In the genomic region with DNA sequence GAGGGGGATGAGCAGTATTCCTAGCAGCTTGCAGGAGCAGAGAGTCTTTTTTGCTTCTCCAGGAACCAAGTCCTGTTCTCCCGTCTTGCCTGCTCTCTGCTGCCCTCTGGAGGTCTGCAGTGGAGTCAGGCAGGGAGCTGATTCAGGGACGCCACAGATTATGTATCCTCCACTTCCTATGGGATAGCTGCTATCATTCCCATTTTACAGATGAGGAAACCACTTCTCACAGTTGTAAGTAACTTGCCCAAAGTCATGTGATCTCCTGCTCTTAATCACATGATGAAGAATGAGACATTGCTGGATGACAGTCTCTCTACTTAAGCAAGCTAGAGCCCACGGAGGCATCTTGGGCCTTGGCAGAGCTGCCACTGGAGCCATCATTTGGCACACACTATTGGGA, we compare ENCODE assay signal across 8 cellular contexts. TPM values are rescaled to one million over a fixed set of nuclear protein-coding genes. Genes with fewer than 3 reads are reported as not detected.
DNase-seq lines count a peak whose midpoint lies in the region; ATAC-seq and TF ChIP-seq lines count a peak whose summit lies in the region.

No MANE protein-coding gene starts in this region.

- H3K36me3 Mint-ChIP-seq in naive thymus-derived CD4-positive, alpha-beta T cell: peaks cover 0 to 23% (median 9%) of the 10 kb centered on the region in 5 donors

- H3K27me3 Mint-ChIP-seq in naive thymus-derived CD4-positive, alpha-beta T cell: peaks cover 0 to 2% (median 0%) of the 10 kb centered on the region in 5 donors

- CTCF ChIA-PET in naive thymus-derived CD4-positive, alpha-beta T cell (lab: Charles Lee): interaction anchor here (0.6 to 6.2 kb wide), 37 partner anchors 10 to 936 kb away, joined by 3 to 97 read pairs (median 5); partner anchors contain the start of genes BOLA3, MOB1A and STAMBP

- intact Hi-C loops in naive thymus-derived CD4-positive, alpha-beta T cell (cut with micrococcal nuclease): loop anchor here (1.0 to 10.0 kb wide), 5 partner anchors 68 to 511 kb away; no protein-coding TSS in a partner anchor

- in situ Hi-C loops in Caki2 (cut with HindIII; ENCODE audit: low pct_unique_long_range_greater_than_20kb, low sequenced_read_pairs): no loop called here

- H2AFZ ChIP-seq in OCI-LY1 (ENCODE audit: low read length): no peak overlapping the region

- no peak overlapping the region for H3K27ac ChIP-seq in HL-60 (replicated peaks)
- H3K27ac ChIP-seq in OCI-LY1 (ENCODE audit: low read depth, low read length, poor library complexity, severe bottlenecking): no peak overlapping the region
- H3K27ac ChIP-seq in naive thymus-derived CD4-positive, alpha-beta T cell (ENCODE audit: low read depth, low read length): no peak overlapping the region

- H3F3A ChIP-seq in OCI-LY1 (ENCODE audit: insufficient read depth, low read length): no peaks in the 10 kb centered on the region

- POLR2A ChIA-PET in naive thymus-derived CD4-positive, alpha-beta T cell (lab: Charles Lee): interaction anchor here (0.7 to 1.8 kb wide), 5 partner anchors 38 to 1326 kb away, joined by 3 to 7 read pairs (median 4); no protein-coding TSS in a partner anchor

- H3K79me2 ChIP-seq in OCI-LY1 (ENCODE audit: insufficient read depth, low read length): no peaks in the 10 kb centered on the region

- H3K4me1 ChIP-seq in OCI-LY1 (ENCODE audit: insufficient read depth, low read length, severe bottlenecking): no peaks in the 10 kb centered on the region
- peaks cover 0 to 5% of the 10 kb centered on the region in 2 donors for H3K4me1 ChIP-seq in naive thymus-derived CD4-positive, alpha-beta T cell (ENCODE audit: control insufficient read depth in 2 of 2, insufficient read depth in 2 of 2, low read length in 2 of 2)

- H3K9ac ChIP-seq in OCI-LY1 (ENCODE audit: low read length): no peak overlapping the region

- H3K4me2 ChIP-seq in OCI-LY1 (ENCODE audit: low read length): no peak overlapping the region

- TF ChIP-seq CTCF in HL-60 (IDR thresholded peaks at IDR 0.05; ENCODE audit: insufficient read depth, low read length) (peak; percentile 95), OCI-LY1 (IDR thresholded peaks at IDR 0.05; ENCODE audit: low read length) (peak; percentile 74)

- H3K36me3 ChIP-seq in OCI-LY1 (ENCODE audit: insufficient read depth, low read length): no peaks in the 10 kb centered on the region
- peaks cover 0 to 23% (median 4%) of the 10 kb centered on the region in 3 experiments for H3K36me3 ChIP-seq in naive thymus-derived CD4-positive, alpha-beta T cell (ENCODE audit: control insufficient read depth in 2 of 3, insufficient read depth in 3 of 3, low read length in 3 of 3)

- H3K4me3 Mint-ChIP-seq in naive thymus-derived CD4-positive, alpha-beta T cell: no peak overlapping the region

- DNase-seq in Caki2 (ENCODE audit: low read depth): peak; percentile 43
- DNase-seq in HL-60 (ENCODE audit: low read depth in 1 of 2, low spot score in 1 of 2): peak; percentile 20 to 58
- peak; percentile 74 for DNase-seq in activated T-cell treated with anti-CD3 and anti-CD28 coated beads for 1 hour (ENCODE audit: low read depth)
- DNase-seq in erythroblast (lab: John Stamatoyannopoulos, UW): peak; percentile 56 to 84
- peak; percentile 36 to 81 (median 67) for DNase-seq in naive thymus-derived CD4-positive, alpha-beta T cell
- DNase-seq in stimulated activated CD8-positive, alpha-beta memory T cell treated with anti-CD3 and anti-CD28 coated beads, Interleukin-7, amount 100 ng/mL, for 4 hours (ENCODE audit: low read depth in 2 of 2): peak; percentile 46 to 50

- H3K27me3 ChIP-seq in HL-60 (ENCODE audit: insufficient read depth, poor library complexity, severe bottlenecking) (peaks cover 4% of the 10 kb centered on the region), OCI-LY1 (ENCODE audit: insufficient read depth, low read length) (no peaks in the 10 kb centered on the region)
- no peaks in the 10 kb centered on the region for H3K27me3 ChIP-seq in naive thymus-derived CD4-positive, alpha-beta T cell (ENCODE audit: control insufficient read depth in 2 of 2, insufficient read depth in 2 of 2, low read length in 2 of 2)

- H3K4me3 ChIP-seq in HL-60 (replicated peaks; ENCODE audit: insufficient read depth, low read length) (no peak overlapping the region), OCI-LY1 (ENCODE audit: low read depth, low read length, poor library complexity, severe bottlenecking) (no peak overlapping the region)
- no peak overlapping the region for H3K4me3 ChIP-seq in naive thymus-derived CD4-positive, alpha-beta T cell (ENCODE audit: low read length)

- no peaks in the 10 kb centered on the region for H3K9me3 ChIP-seq in OCI-LY1 (ENCODE audit: low read length)
- H3K9me3 ChIP-seq in naive thymus-derived CD4-positive, alpha-beta T cell (ENCODE audit: control insufficient read depth in 2 of 3, low read length in 3 of 3): no peaks in the 10 kb centered on the region

- no peaks in the 10 kb centered on the region for H3K9me2 ChIP-seq in OCI-LY1 (ENCODE audit: low read depth, low read length)

- peak; percentile 90 for ATAC-seq in naive thymus-derived CD4-positive, alpha-beta T cell
- ATAC-seq in HG03342 (IDR thresholded peaks at IDR 0.05; ENCODE audit: unreplicated experiment): no peak

- H3K4me1 Mint-ChIP-seq in naive thymus-derived CD4-positive, alpha-beta T cell: peaks cover 0 to 14% (median 4%) of the 10 kb centered on the region in 7 donors

- no peaks in the 10 kb centered on the region for H3K9me3 Mint-ChIP-seq in naive thymus-derived CD4-positive, alpha-beta T cell

- H3K27ac Mint-ChIP-seq in naive thymus-derived CD4-positive, alpha-beta T cell: peak overlapping the region in 2 of 9 donors; percentile 62 to 77

- H4K20me1 ChIP-seq in OCI-LY1 (ENCODE audit: insufficient read depth, low read length): no peaks in the 10 kb centered on the region

- no peak for TF ChIP-seq POLR2A in erythroblast (IDR thresholded peaks at IDR 0.05; ENCODE audit: low read length)

RNA-seq across cellular contexts. Expression of gene SLC4A5, which starts 8.3 kb away (rescaled TPM):
- total RNA-seq in Caki2 (2014; rRNA removed; shearing (Covaris generic); ENCODE audit: low replicate concordance): 0.84 and 7.1 TPM in 2 replicates
- 10 to 100 TPM in 4 of 5 experiments, 1 to 10 TPM in 1; 2.0 to 20.8 (median 18.5) TPM for total RNA-seq in naive thymus-derived CD4-positive, alpha-beta T cell
- 1 to 10 TPM in 1 of 2 donors, under 1 TPM in 1; 0.59 to 3.3 TPM for polyA plus RNA-seq in naive thymus-derived CD4-positive, alpha-beta T cell

RNA-seq across cellular contexts. Expression of gene DCTN1, which starts 45.2 kb away (rescaled TPM):
- total RNA-seq in Caki2 (2014; rRNA removed; shearing (Covaris generic); ENCODE audit: low replicate concordance): 117 TPM in 2 replicates
- 100 to 1,000 TPM in 2 of 5 experiments, 10 to 100 TPM in 3; 73.6 to 113 (median 98.5) TPM for total RNA-seq in naive thymus-derived CD4-positive, alpha-beta T cell
- 10 to 100 TPM; 52.1 to 77.2 TPM for polyA plus RNA-seq in naive thymus-derived CD4-positive, alpha-beta T cell
